26 cellular contexts compared by ENCODE assay signal in genomic region chr11:528815-529728, GRCh38. TPM values are rescaled to one million over a fixed set of nuclear protein-coding genes. Genes with fewer than 3 reads are reported as not detected.
A peak's percentile ranks its signal among the peaks of the same experiment; 100 is the strongest.
DNase-seq lines count a peak whose midpoint lies in the region; ATAC-seq, FAIRE-seq and TF ChIP-seq lines count a peak whose summit lies in the region.
"Had no signal": no experiment of that assay in that cellular context is flagged by ENCODE, and none has a peak within 500 bp of the region (broad histone marks: within the 10 kb centered on the region; RNA-seq: fewer than 3 reads in every experiment).

No MANE protein-coding gene starts in this region.

- TF ChIP-seq RAD21 in HepG2 (CRISPR knock-in tag; IDR thresholded peaks at IDR 0.05), result no peak

- H3K36me3 ChIP-seq in HepG2 (replicated peaks in 1 of 2; ENCODE audit: control insufficient read depth in 1 of 2, insufficient read depth in 2 of 2, low read length in 2 of 2) (peaks cover 10 to 19% of the 10 kb centered on the region in 2 experiments; a peak in 4 of 5 replicates), right lobe of liver (peaks cover 0 to 9% (median 0%) of the 10 kb centered on the region in 4 donors), mesenchymal stem cell (ENCODE audit: control insufficient read depth in 1 of 2, insufficient read depth in 2 of 2, low read depth in 1 of 2, low read length in 2 of 2) (peaks cover 27 to 50% of the 10 kb centered on the region in 2 experiments)
- H3K36me3 ChIP-seq: transverse colon had no signal

- no peak overlapping the region for H2BK12ac ChIP-seq in mesenchymal stem cell (ENCODE audit: low read length in 2 of 2)

- in situ Hi-C loops in HepG2 (cut with HindIII; ENCODE audit: extremely low pct_ligation_motif_present, low pct_unique_long_range_greater_than_20kb), result no loop called here

- H3K9me3 ChIP-seq in HepG2 (ENCODE audit: low read length) (no peaks in the 10 kb centered on the region), right lobe of liver (no peaks in the 10 kb centered on the region), mesenchymal stem cell (ENCODE audit: control insufficient read depth, low read length) (no peaks in the 10 kb centered on the region)
- H3K9me3 ChIP-seq: ascending aorta, esophagus muscularis mucosa, left ventricle myocardium inferior, spleen, transverse colon had no signal

- TF ChIP-seq POLR2A in HepG2 (IDR thresholded peaks at IDR 0.05; ENCODE audit: insufficient read depth in 1 of 2, low read depth in 2 of 2, low read length in 2 of 2) (no peak), right lobe of liver (IDR thresholded peaks at IDR 0.05) (no peak)

- TF ChIP-seq EP300 in HepG2 (IDR thresholded peaks at IDR 0.05; ENCODE audit: low read depth in 2 of 2, low read length in 2 of 2) (no peak), HepG2 (CRISPR knock-in tag; IDR thresholded peaks at IDR 0.05; ENCODE audit: borderline replicate concordance) (no peak)

- H2BK120ac ChIP-seq in mesenchymal stem cell (ENCODE audit: low read depth, low read length), result no peak overlapping the region

- no peak overlapping the region for H3K27ac ChIP-seq in HepG2 (ENCODE audit: extremely low read length, insufficient read depth, low read length)
- H3K27ac ChIP-seq in right lobe of liver, result no peak overlapping the region
- H3K27ac ChIP-seq in RWPE1, result peak overlapping the region; percentile 36
- no peak overlapping the region for H3K27ac ChIP-seq in mesenchymal stem cell (ENCODE audit: low read length, poor library complexity, severe bottlenecking)
- H3K27ac ChIP-seq: ascending aorta, cardiac muscle cell, coronary artery, esophagus muscularis mucosa, foreskin keratinocyte, left ventricle myocardium inferior, spleen, transverse colon had no signal

- ATAC-seq in HepG2 (peak; percentile 17), right lobe of liver (no peak), HG02759 (IDR thresholded peaks at IDR 0.05; ENCODE audit: unreplicated experiment) (no peak)
- ATAC-seq: activated CD8-positive, alpha-beta T cell treated with anti-CD3 and anti-CD28 coated beads, Interleukin-2, amount 10 ng/mL, durations not matched to agents 7 days and 5 days; effector memory CD8-positive, alpha-beta T cell; foreskin keratinocyte; naive thymus-derived CD4-positive, alpha-beta T cell had no signal

- POLR2A ChIA-PET in HepG2 (lab: Yijun Ruan, JAX) (no interaction called here), RWPE1 (lab: Yijun Ruan, JAX; ENCODE audit: low non-redundant PET) (no interaction called here)

- H2AFZ ChIP-seq in HepG2 (ENCODE audit: low read length) (no peak overlapping the region), mesenchymal stem cell (ENCODE audit: low read depth, low read length) (no peak overlapping the region)

- no peaks in the 10 kb centered on the region for H3K27me3 Mint-ChIP-seq in activated T-cell treated with anti-CD3 and anti-CD28 coated beads, Interleukin-2, amount 50 U/mL, for 24 hours
- H3K27me3 Mint-ChIP-seq: activated naive CD8-positive, alpha-beta T cell treated with anti-CD3 and anti-CD28 coated beads for 36 hours; effector memory CD8-positive, alpha-beta T cell; naive thymus-derived CD4-positive, alpha-beta T cell had no signal

- FAIRE-seq in HepG2 (lab: Jason Lieb, UNC), result no peak

- H3K79me1 ChIP-seq in mesenchymal stem cell (replicated peaks; ENCODE audit: low read length, poor library complexity, severe bottlenecking), result peaks cover 10% of the 10 kb centered on the region

- no peak overlapping the region for H4K8ac ChIP-seq in mesenchymal stem cell (ENCODE audit: low read length)

- no peak overlapping the region for H3K27ac Mint-ChIP-seq in activated T-cell treated with anti-CD3 and anti-CD28 coated beads, Interleukin-2, amount 50 U/mL, for 24 hours
- H3K27ac Mint-ChIP-seq: activated CD8-positive, alpha-beta T cell treated with anti-CD3 and anti-CD28 coated beads, Interleukin-2, amount 10 ng/mL, durations not matched to agents 7 days and 5 days; activated naive CD8-positive, alpha-beta T cell treated with anti-CD3 and anti-CD28 coated beads for 36 hours; effector memory CD8-positive, alpha-beta T cell; naive thymus-derived CD4-positive, alpha-beta T cell; T-helper 1 cell treated with Interleukin-12 subunit alpha and Interleukin-12 subunit beta and Interleukin-4 antibody, amounts not matched to agents 30 μg/mL and 1 μg/mL, for 36 hours had no signal

- peaks cover 4% of the 10 kb centered on the region for H3K4me1 Mint-ChIP-seq in activated T-cell treated with anti-CD3 and anti-CD28 coated beads, Interleukin-2, amount 50 U/mL, for 24 hours (ENCODE audit: low read depth)

- H3K4ac ChIP-seq in mesenchymal stem cell (ENCODE audit: low read depth in 1 of 2, low read length in 2 of 2), result no peak overlapping the region

- H3K27me3 ChIP-seq in HepG2 (ENCODE audit: control insufficient read depth in 1 of 2, insufficient read depth in 2 of 2, low read length in 2 of 2), result 0 out of 5 replicates have a peak, but pooled peaks cover 0 to 1% of the 10 kb centered on the region in 2 experiments
- no peaks in the 10 kb centered on the region for H3K27me3 ChIP-seq in right lobe of liver
- no peaks in the 10 kb centered on the region for H3K27me3 ChIP-seq in mesenchymal stem cell (ENCODE audit: control insufficient read depth in 1 of 2, insufficient read depth in 1 of 2, low read length in 2 of 2)
- H3K27me3 ChIP-seq: ascending aorta, cardiac muscle cell, esophagus muscularis mucosa, foreskin keratinocyte, spleen, transverse colon had no signal

- no peak overlapping the region for H2AK5ac ChIP-seq in mesenchymal stem cell (ENCODE audit: low read length, severe bottlenecking)

- H3K14ac ChIP-seq in mesenchymal stem cell (ENCODE audit: low read length in 2 of 2), result no peak overlapping the region

- BruUV-seq in HepG2 (replicated peaks; lab: Mats Ljungman, UMichigan), result no TSS peak

- no peaks in the 10 kb centered on the region for H3K79me2 ChIP-seq in HepG2 (ENCODE audit: insufficient read depth, low read length)

- TF ChIP-seq CTCF in HepG2 (CRISPR knock-in tag; IDR thresholded peaks at IDR 0.05) (no peak), right lobe of liver (IDR thresholded peaks at IDR 0.05) (no peak), RWPE1 (conservative IDR thresholded peaks at IDR 0.05; ENCODE audit: low read depth) (no peak)

- CTCF ChIA-PET in HepG2 (lab: Yijun Ruan, JAX; ENCODE audit: low intra/inter-chr PET ratio, low total read pairs) (no interaction called here), RWPE1 (lab: Yijun Ruan, JAX) (no interaction called here)

- H3K4me3 Mint-ChIP-seq in activated T-cell treated with anti-CD3 and anti-CD28 coated beads, Interleukin-2, amount 50 U/mL, for 24 hours, result no peak overlapping the region
- H3K4me3 Mint-ChIP-seq: activated CD8-positive, alpha-beta T cell treated with anti-CD3 and anti-CD28 coated beads, Interleukin-2, amount 10 ng/mL, durations not matched to agents 7 days and 5 days; activated naive CD8-positive, alpha-beta T cell treated with anti-CD3 and anti-CD28 coated beads for 36 hours; effector memory CD8-positive, alpha-beta T cell; naive thymus-derived CD4-positive, alpha-beta T cell; T-helper 1 cell treated with Interleukin-12 subunit alpha and Interleukin-12 subunit beta and Interleukin-4 antibody, amounts not matched to agents 30 μg/mL and 1 μg/mL, for 36 hours had no signal

- H2BK5ac ChIP-seq in mesenchymal stem cell (ENCODE audit: low read depth, low read length, poor library complexity, severe bottlenecking), result no peak overlapping the region

- H3K4me3 ChIP-seq in HepG2 (replicated peaks in 1 of 3; ENCODE audit: insufficient read depth in 1 of 3, low read depth in 2 of 3, low read length in 3 of 3) (no peak overlapping the region), right lobe of liver (no peak overlapping the region), mesenchymal stem cell (ENCODE audit: insufficient read depth in 1 of 2, low read depth in 1 of 2, low read length in 2 of 2) (no peak overlapping the region)
- H3K4me3 ChIP-seq: ascending aorta, cardiac muscle cell, coronary artery, esophagus muscularis mucosa, left ventricle myocardium inferior, spleen, transverse colon had no signal

- H3K9ac ChIP-seq in HepG2 (ENCODE audit: insufficient read depth, low read depth, low read length) (no peak overlapping the region), mesenchymal stem cell (ENCODE audit: low read length) (no peak overlapping the region)

- no peak for DNase-seq in HepG2 (ENCODE audit: low spot score)
- DNase-seq in right lobe of liver, result no peak
- no peak for DNase-seq in RWPE1 (ENCODE audit: low spot score)
- DNase-seq in mesenchymal stem cell, result no peak
- DNase-seq in GM03348 (ENCODE audit: low spot score), result no peak
- no peak for DNase-seq in activated T-cell treated with anti-CD3 and anti-CD28 coated beads, Interleukin-2, amount 50 U/mL, for 24 hours
- DNase-seq: activated CD4-positive, CD25-positive, alpha-beta regulatory T cell treated with anti-CD3 and anti-CD28 coated beads, Interleukin-2, amount 50 U/mL, for 72 hours; activated CD8-positive, alpha-beta T cell treated with anti-CD3 and anti-CD28 coated beads, Interleukin-2, amount 10 ng/mL, durations not matched to agents 7 days and 5 days; activated effector memory CD4-positive, alpha-beta T cell treated with anti-CD3 and anti-CD28 coated beads, Interleukin-2, amount 50 U/mL, for 16 hours; activated naive CD8-positive, alpha-beta T cell treated with anti-CD3 and anti-CD28 coated beads for 36 hours; DMS153; effector memory CD8-positive, alpha-beta T cell; foreskin keratinocyte; KBM-7; left ventricle myocardium inferior; naive thymus-derived CD4-positive, alpha-beta T cell; NCI-H2107; NCI-H446 treated with DMSO at 0.1 percent for 48 hours; spleen; transverse colon had no signal

- no peak overlapping the region for H3K18ac ChIP-seq in mesenchymal stem cell (ENCODE audit: low read depth in 1 of 2, low read length in 2 of 2)

- H4K20me1 ChIP-seq in HepG2 (ENCODE audit: insufficient read depth, low read length), result no peaks in the 10 kb centered on the region; the same call in 1 of the 2 replicates

- H3K4me2 ChIP-seq in HepG2 (ENCODE audit: low read depth, low read length) (no peak overlapping the region), mesenchymal stem cell (ENCODE audit: low read length, poor library complexity, severe bottlenecking) (no peak overlapping the region)

- intact Hi-C loops in HepG2 (cut with micrococcal nuclease; ENCODE audit: unreplicated experiment) (no loop called here), right lobe of liver (cut with DNase I) (loop anchor here in 1 of 2 donors (10.0 kb wide), 1 partner anchor 124 kb away; no protein-coding TSS in a partner anchor)

- no peak overlapping the region for H3K23ac ChIP-seq in mesenchymal stem cell (ENCODE audit: low read length in 2 of 2)

- no peaks in the 10 kb centered on the region for H3K9me3 Mint-ChIP-seq in activated T-cell treated with anti-CD3 and anti-CD28 coated beads, Interleukin-2, amount 50 U/mL, for 24 hours
- H3K9me3 Mint-ChIP-seq: activated naive CD8-positive, alpha-beta T cell treated with anti-CD3 and anti-CD28 coated beads for 36 hours; effector memory CD8-positive, alpha-beta T cell; naive thymus-derived CD4-positive, alpha-beta T cell; T-helper 1 cell treated with Interleukin-12 subunit alpha and Interleukin-12 subunit beta and Interleukin-4 antibody, amounts not matched to agents 30 μg/mL and 1 μg/mL, for 36 hours had no signal

- peaks cover 16% of the 10 kb centered on the region for H3K4me1 ChIP-seq in HepG2 (ENCODE audit: insufficient read depth, low read length)
- peaks cover 0 to 2% (median 0%) of the 10 kb centered on the region in 4 donors for H3K4me1 ChIP-seq in right lobe of liver
- peaks cover 10% of the 10 kb centered on the region for H3K4me1 ChIP-seq in mesenchymal stem cell (ENCODE audit: control insufficient read depth, insufficient read depth, low read depth, low read length)
- H3K4me1 ChIP-seq: foreskin keratinocyte had no signal

- peak overlapping the region; percentile 9 for H4K91ac ChIP-seq in mesenchymal stem cell (ENCODE audit: low read length)

- peaks cover 25% of the 10 kb centered on the region for H3K36me3 Mint-ChIP-seq in activated T-cell treated with anti-CD3 and anti-CD28 coated beads, Interleukin-2, amount 50 U/mL, for 24 hours (ENCODE audit: low read depth)

- no peak overlapping the region for H2BK15ac ChIP-seq in mesenchymal stem cell (ENCODE audit: low read depth, poor library complexity, severe bottlenecking)

- 64% methylated on average over 5 of the region's 29 CpGs for WGBS in HepG2 (ENCODE audit: low lambda C conversion rate)
- 100% methylated on average over 1 of the region's 29 CpGs for whole genome bisulfite sequencing in right lobe of liver (ENCODE audit: insufficient coverage, low coverage, low lambda C conversion rate, missing lambda C conversion rate)
- 85% methylated on average over 28 of the region's 29 CpGs for WGBS in mesenchymal stem cell

RNA-seq across cellular contexts. Expression of gene HRAS, which starts 6.3 kb away (rescaled TPM):
- 47.5 and 50.0 TPM in 2 replicates for total RNA-seq in HepG2 (2016; rRNA removed; fragmentation: Illumina TruSeq; extraction: Trizol)
- total RNA-seq in HepG2 (2016; cell fraction: cytosol; rRNA removed; fragmentation: Illumina TruSeq; extraction: Trizol; ENCODE audit: low read depth), result 97.1 and 126 TPM in 2 replicates
- 35.7 and 53.4 TPM in 2 replicates for total RNA-seq in HepG2 (2016; cell fraction: insoluble cytoplasmic fraction; rRNA removed; fragmentation: Illumina TruSeq; extraction: Trizol)
- 106 and 128 TPM in 2 replicates for total RNA-seq in HepG2 (2016; cell fraction: membrane; rRNA removed; fragmentation: Illumina TruSeq; extraction: Trizol)
- 23.1 and 23.7 TPM in 2 replicates for total RNA-seq in HepG2 (2016; cell fraction: nucleus; rRNA removed; fragmentation: Illumina TruSeq; extraction: Trizol)
- polyA plus RNA-seq in HepG2 (2011; rRNA removed), result 32.9 TPM in 2 replicates
- 29.5 and 42.1 TPM in 2 replicates for polyA plus RNA-seq in HepG2 (2011; cell fraction: cytosol; rRNA removed)
- 62.4 and 65.1 TPM in 2 replicates for polyA plus RNA-seq in HepG2 (2011; cell fraction: nucleus; rRNA removed)
- 15.4 and 32.7 TPM in 2 replicates for polyA plus RNA-seq in HepG2 (2012)
- 120 and 151 TPM in 2 replicates for polyA plus RNA-seq in HepG2 (2016; cell fraction: cytosol; fragmentation: Illumina TruSeq; extraction: Trizol; ENCODE audit: low read depth)
- polyA plus RNA-seq in HepG2 (2016; cell fraction: insoluble cytoplasmic fraction; fragmentation: Illumina TruSeq; extraction: Trizol; ENCODE audit: low read depth), result 33.8 and 38.7 TPM in 2 replicates
- 96.2 and 121 TPM in 2 replicates for polyA plus RNA-seq in HepG2 (2016; cell fraction: membrane; fragmentation: Illumina TruSeq; extraction: Trizol; ENCODE audit: low read depth)
- polyA plus RNA-seq in HepG2 (2016; cell fraction: nucleus; fragmentation: Illumina TruSeq; extraction: Trizol; ENCODE audit: insufficient read depth, low read depth), result 47.3 and 47.4 TPM in 2 replicates
- polyA minus RNA-seq in HepG2 (2011; rRNA and poly(A)+ RNA removed; ENCODE audit: low replicate concordance), result 29.8 and 71.6 TPM in 2 replicates
- 8.5 and 9.0 TPM in 2 replicates for polyA minus RNA-seq in HepG2 (2011; cell fraction: cytosol; rRNA and poly(A)+ RNA removed)
- 5.8 and 11.4 TPM in 2 replicates for polyA minus RNA-seq in HepG2 (2011; cell fraction: nucleus; rRNA and poly(A)+ RNA removed)
- total RNA-seq in right lobe of liver, result 10 to 100 TPM in 5 of 6 experiments, 1 to 10 TPM in 1; 7.6 to 20.9 (median 14.8) TPM
- polyA plus RNA-seq in mesenchymal stem cell (2013, experiment 1 of 2), result 41.9 TPM
- polyA plus RNA-seq in mesenchymal stem cell (2013, experiment 2 of 2), result 42.6 TPM

RNA-seq across cellular contexts. Expression of gene LRRC56, which starts 8.3 kb away (rescaled TPM):
- 0.08 and 0.11 TPM in 2 replicates for total RNA-seq in HepG2 (2016; rRNA removed; fragmentation: Illumina TruSeq; extraction: Trizol)
- 0.10 TPM in 1 of 2 replicates, not detected in the other for total RNA-seq in HepG2 (2016; cell fraction: cytosol; rRNA removed; fragmentation: Illumina TruSeq; extraction: Trizol; ENCODE audit: low read depth)
- total RNA-seq in HepG2 (2016; cell fraction: insoluble cytoplasmic fraction; rRNA removed; fragmentation: Illumina TruSeq; extraction: Trizol), result 0.09 TPM in 2 replicates
- total RNA-seq in HepG2 (2016; cell fraction: membrane; rRNA removed; fragmentation: Illumina TruSeq; extraction: Trizol), result 0.06 and 0.07 TPM in 2 replicates
- total RNA-seq in HepG2 (2016; cell fraction: nucleus; rRNA removed; fragmentation: Illumina TruSeq; extraction: Trizol), result not detected in 2 replicates
- 0.29 and 0.46 TPM in 2 replicates for polyA plus RNA-seq in HepG2 (2011; rRNA removed)
- polyA plus RNA-seq in HepG2 (2011; cell fraction: cytosol; rRNA removed), result 0.21 and 0.22 TPM in 2 replicates
- 3.4 and 3.8 TPM in 2 replicates for polyA plus RNA-seq in HepG2 (2011; cell fraction: nucleus; rRNA removed)
- polyA plus RNA-seq in HepG2 (2012), result 0.34 and 0.59 TPM in 2 replicates
- polyA plus RNA-seq in HepG2 (2016; cell fraction: cytosol; fragmentation: Illumina TruSeq; extraction: Trizol; ENCODE audit: low read depth), result 0.05 TPM in 1 of 2 replicates, not detected in the other
- 0.19 TPM in 1 of 2 replicates, not detected in the other for polyA plus RNA-seq in HepG2 (2016; cell fraction: insoluble cytoplasmic fraction; fragmentation: Illumina TruSeq; extraction: Trizol; ENCODE audit: low read depth)
- 0.10 TPM in 1 of 2 replicates, not detected in the other for polyA plus RNA-seq in HepG2 (2016; cell fraction: membrane; fragmentation: Illumina TruSeq; extraction: Trizol; ENCODE audit: low read depth)
- 0.37 and 0.44 TPM in 2 replicates for polyA plus RNA-seq in HepG2 (2016; cell fraction: nucleus; fragmentation: Illumina TruSeq; extraction: Trizol; ENCODE audit: insufficient read depth, low read depth)
- 0.20 and 0.56 TPM in 2 replicates for polyA minus RNA-seq in HepG2 (2011; rRNA and poly(A)+ RNA removed; ENCODE audit: low replicate concordance)
- 0.30 TPM in 1 of 2 replicates, not detected in the other for polyA minus RNA-seq in HepG2 (2011; cell fraction: cytosol; rRNA and poly(A)+ RNA removed)
- polyA minus RNA-seq in HepG2 (2011; cell fraction: nucleus; rRNA and poly(A)+ RNA removed), result 0.37 and 0.64 TPM in 2 replicates
- total RNA-seq in right lobe of liver, result 1 to 10 TPM in 1 of 6 experiments, under 1 TPM in 4, not detected in 1; 0.12 to 1.1 (median 0.71) TPM
- 1.2 TPM for polyA plus RNA-seq in mesenchymal stem cell (2013, experiment 1 of 2)
- 1.2 TPM for polyA plus RNA-seq in mesenchymal stem cell (2013, experiment 2 of 2)
- total RNA-seq: ascending aorta had no signal

RNA-seq across cellular contexts. Expression of gene RNH1, which starts 22.0 kb away (rescaled TPM):
- total RNA-seq in HepG2 (2016; rRNA removed; fragmentation: Illumina TruSeq; extraction: Trizol), result 74.1 and 81.3 TPM in 2 replicates
- 28.3 and 31.4 TPM in 2 replicates for total RNA-seq in HepG2 (2016; cell fraction: cytosol; rRNA removed; fragmentation: Illumina TruSeq; extraction: Trizol; ENCODE audit: low read depth)
- 73.0 and 77.2 TPM in 2 replicates for total RNA-seq in HepG2 (2016; cell fraction: insoluble cytoplasmic fraction; rRNA removed; fragmentation: Illumina TruSeq; extraction: Trizol)
- total RNA-seq in HepG2 (2016; cell fraction: membrane; rRNA removed; fragmentation: Illumina TruSeq; extraction: Trizol), result 30.6 and 37.6 TPM in 2 replicates
- total RNA-seq in HepG2 (2016; cell fraction: nucleus; rRNA removed; fragmentation: Illumina TruSeq; extraction: Trizol), result 39.1 and 43.2 TPM in 2 replicates
- polyA plus RNA-seq in HepG2 (2011; rRNA removed), result 36.0 and 51.4 TPM in 2 replicates
- polyA plus RNA-seq in HepG2 (2011; cell fraction: cytosol; rRNA removed), result 30.1 and 56.0 TPM in 2 replicates
- polyA plus RNA-seq in HepG2 (2011; cell fraction: nucleus; rRNA removed), result 135 and 166 TPM in 2 replicates
- 42.4 and 61.5 TPM in 2 replicates for polyA plus RNA-seq in HepG2 (2012)
- 14.2 and 15.8 TPM in 2 replicates for polyA plus RNA-seq in HepG2 (2016; cell fraction: cytosol; fragmentation: Illumina TruSeq; extraction: Trizol; ENCODE audit: low read depth)
- polyA plus RNA-seq in HepG2 (2016; cell fraction: insoluble cytoplasmic fraction; fragmentation: Illumina TruSeq; extraction: Trizol; ENCODE audit: low read depth), result 62.8 and 84.3 TPM in 2 replicates
- polyA plus RNA-seq in HepG2 (2016; cell fraction: membrane; fragmentation: Illumina TruSeq; extraction: Trizol; ENCODE audit: low read depth), result 21.1 and 22.9 TPM in 2 replicates
- 61.8 and 67.0 TPM in 2 replicates for polyA plus RNA-seq in HepG2 (2016; cell fraction: nucleus; fragmentation: Illumina TruSeq; extraction: Trizol; ENCODE audit: insufficient read depth, low read depth)
- polyA minus RNA-seq in HepG2 (2011; rRNA and poly(A)+ RNA removed; ENCODE audit: low replicate concordance), result 72.2 and 124 TPM in 2 replicates
- polyA minus RNA-seq in HepG2 (2011; cell fraction: cytosol; rRNA and poly(A)+ RNA removed), result 42.7 and 46.3 TPM in 2 replicates
- polyA minus RNA-seq in HepG2 (2011; cell fraction: nucleus; rRNA and poly(A)+ RNA removed), result 49.1 and 49.3 TPM in 2 replicates
- total RNA-seq in right lobe of liver, result 100 to 1,000 TPM in 2 of 6 experiments, 10 to 100 TPM in 4; 66.4 to 135 (median 76.2) TPM
- 114 TPM for polyA plus RNA-seq in mesenchymal stem cell (2013, experiment 1 of 2)
- 114 TPM for polyA plus RNA-seq in mesenchymal stem cell (2013, experiment 2 of 2)

RNA-seq across cellular contexts. Expression of gene LMNTD2, which starts 31.5 kb away (rescaled TPM):
- total RNA-seq in HepG2 (2016; rRNA removed; fragmentation: Illumina TruSeq; extraction: Trizol) (0.25 and 1.1 TPM in 2 replicates), right lobe of liver (10 to 100 TPM in 1 of 6 experiments, 1 to 10 TPM in 5; 4.7 to 14.7 (median 7.9) TPM)
- 0.40 and 0.44 TPM in 2 replicates for total RNA-seq in HepG2 (2016; cell fraction: cytosol; rRNA removed; fragmentation: Illumina TruSeq; extraction: Trizol; ENCODE audit: low read depth)
- total RNA-seq in HepG2 (2016; cell fraction: insoluble cytoplasmic fraction; rRNA removed; fragmentation: Illumina TruSeq; extraction: Trizol), result 0.45 and 1.1 TPM in 2 replicates
- total RNA-seq in HepG2 (2016; cell fraction: membrane; rRNA removed; fragmentation: Illumina TruSeq; extraction: Trizol), result 0.79 and 1.3 TPM in 2 replicates
- 1.3 and 1.7 TPM in 2 replicates for total RNA-seq in HepG2 (2016; cell fraction: nucleus; rRNA removed; fragmentation: Illumina TruSeq; extraction: Trizol)
- polyA plus RNA-seq in HepG2 (2011; rRNA removed), result 3.1 and 3.6 TPM in 2 replicates
- 1.1 and 2.2 TPM in 2 replicates for polyA plus RNA-seq in HepG2 (2011; cell fraction: cytosol; rRNA removed)
- 50.0 and 60.4 TPM in 2 replicates for polyA plus RNA-seq in HepG2 (2011; cell fraction: nucleus; rRNA removed)
- polyA plus RNA-seq in HepG2 (2012), result 1.3 and 1.4 TPM in 2 replicates
- 0.53 and 0.78 TPM in 2 replicates for polyA plus RNA-seq in HepG2 (2016; cell fraction: cytosol; fragmentation: Illumina TruSeq; extraction: Trizol; ENCODE audit: low read depth)
- polyA plus RNA-seq in HepG2 (2016; cell fraction: insoluble cytoplasmic fraction; fragmentation: Illumina TruSeq; extraction: Trizol; ENCODE audit: low read depth), result 0.42 and 0.68 TPM in 2 replicates
- polyA plus RNA-seq in HepG2 (2016; cell fraction: membrane; fragmentation: Illumina TruSeq; extraction: Trizol; ENCODE audit: low read depth), result 0.96 and 1.2 TPM in 2 replicates
- polyA plus RNA-seq in HepG2 (2016; cell fraction: nucleus; fragmentation: Illumina TruSeq; extraction: Trizol; ENCODE audit: insufficient read depth, low read depth), result 3.7 and 5.0 TPM in 2 replicates
- 0.51 and 0.96 TPM in 2 replicates for polyA minus RNA-seq in HepG2 (2011; rRNA and poly(A)+ RNA removed; ENCODE audit: low replicate concordance)
- 0.88 and 1.4 TPM in 2 replicates for polyA minus RNA-seq in HepG2 (2011; cell fraction: cytosol; rRNA and poly(A)+ RNA removed)
- 2.6 and 3.1 TPM in 2 replicates for polyA minus RNA-seq in HepG2 (2011; cell fraction: nucleus; rRNA and poly(A)+ RNA removed)
- 0.46 TPM for polyA plus RNA-seq in mesenchymal stem cell (2013, experiment 1 of 2)
- 0.67 TPM for polyA plus RNA-seq in mesenchymal stem cell (2013, experiment 2 of 2)

RNA-seq across cellular contexts. Expression of gene RASSF7, which starts 31.7 kb away (rescaled TPM):
- 13.1 and 20.2 TPM in 2 replicates for total RNA-seq in HepG2 (2016; rRNA removed; fragmentation: Illumina TruSeq; extraction: Trizol)
- 5.4 and 5.7 TPM in 2 replicates for total RNA-seq in HepG2 (2016; cell fraction: cytosol; rRNA removed; fragmentation: Illumina TruSeq; extraction: Trizol; ENCODE audit: low read depth)
- total RNA-seq in HepG2 (2016; cell fraction: insoluble cytoplasmic fraction; rRNA removed; fragmentation: Illumina TruSeq; extraction: Trizol), result 13.3 and 19.7 TPM in 2 replicates
- 10.8 and 11.9 TPM in 2 replicates for total RNA-seq in HepG2 (2016; cell fraction: membrane; rRNA removed; fragmentation: Illumina TruSeq; extraction: Trizol)
- total RNA-seq in HepG2 (2016; cell fraction: nucleus; rRNA removed; fragmentation: Illumina TruSeq; extraction: Trizol), result 16.7 and 17.2 TPM in 2 replicates
- 28.6 and 36.4 TPM in 2 replicates for polyA plus RNA-seq in HepG2 (2011; rRNA removed)
- polyA plus RNA-seq in HepG2 (2011; cell fraction: cytosol; rRNA removed), result 22.3 and 49.0 TPM in 2 replicates
- polyA plus RNA-seq in HepG2 (2011; cell fraction: nucleus; rRNA removed), result 139 and 165 TPM in 2 replicates
- polyA plus RNA-seq in HepG2 (2012), result 8.9 and 12.6 TPM in 2 replicates
- polyA plus RNA-seq in HepG2 (2016; cell fraction: cytosol; fragmentation: Illumina TruSeq; extraction: Trizol; ENCODE audit: low read depth), result 4.7 and 6.0 TPM in 2 replicates
- polyA plus RNA-seq in HepG2 (2016; cell fraction: insoluble cytoplasmic fraction; fragmentation: Illumina TruSeq; extraction: Trizol; ENCODE audit: low read depth), result 12.3 and 15.9 TPM in 2 replicates
- polyA plus RNA-seq in HepG2 (2016; cell fraction: membrane; fragmentation: Illumina TruSeq; extraction: Trizol; ENCODE audit: low read depth), result 5.9 and 7.2 TPM in 2 replicates
- 32.6 and 40.7 TPM in 2 replicates for polyA plus RNA-seq in HepG2 (2016; cell fraction: nucleus; fragmentation: Illumina TruSeq; extraction: Trizol; ENCODE audit: insufficient read depth, low read depth)
- polyA minus RNA-seq in HepG2 (2011; rRNA and poly(A)+ RNA removed; ENCODE audit: low replicate concordance), result 6.7 and 39.4 TPM in 2 replicates
- polyA minus RNA-seq in HepG2 (2011; cell fraction: cytosol; rRNA and poly(A)+ RNA removed), result 10.4 and 10.9 TPM in 2 replicates
- polyA minus RNA-seq in HepG2 (2011; cell fraction: nucleus; rRNA and poly(A)+ RNA removed), result 15.2 and 17.9 TPM in 2 replicates
- total RNA-seq in right lobe of liver, result 10 to 100 TPM; 20.5 to 61.1 (median 39.5) TPM
- polyA plus RNA-seq in mesenchymal stem cell (2013, experiment 1 of 2), result 3.2 TPM
- polyA plus RNA-seq in mesenchymal stem cell (2013, experiment 2 of 2), result 2.3 TPM
